ENCODE assay signal across 11 cellular contexts in genomic region chr17:39224778-39225307, GRCh38. TPM values are rescaled to one million over a fixed set of nuclear protein-coding genes. Genes with fewer than 3 reads are reported as not detected.
A peak's percentile ranks its signal among the peaks of the same experiment; 100 is the strongest.
DNase-seq lines count a peak whose midpoint lies in the region; ATAC-seq lines count a peak whose summit lies in the region.
"Had no signal": no experiment of that assay in that cellular context is flagged by ENCODE, and none has a peak within 500 bp of the region (broad histone marks: within the 10 kb centered on the region; RNA-seq: fewer than 3 reads in every experiment).

No MANE protein-coding gene starts in this region.

- H3K27ac Mint-ChIP-seq in activated naive CD8-positive, alpha-beta T cell treated with anti-CD3 and anti-CD28 coated beads for 36 hours, result no peak overlapping the region

- H3K4me3 ChIP-seq in iPS-18a (ENCODE audit: low read length), result peak overlapping the region; percentile 56
- H3K4me3 ChIP-seq in skin epidermis, result peak overlapping the region; percentile 6 to 50 (median 22)

- no peak for ATAC-seq in HG02885 (IDR thresholded peaks at IDR 0.05; ENCODE audit: poor library complexity, unreplicated experiment)

- no peaks in the 10 kb centered on the region for H3K36me3 ChIP-seq in iPS-18a (ENCODE audit: control insufficient read depth, low read depth, low read length)

- H3K9ac ChIP-seq in iPS-18a (ENCODE audit: low read length), result no peak overlapping the region

- H3K9me3 ChIP-seq in iPS-18a (ENCODE audit: control insufficient read depth, low read depth, low read length), result no peaks in the 10 kb centered on the region

- peaks cover 38% of the 10 kb centered on the region for H3K27me3 ChIP-seq in iPS-18a (ENCODE audit: control insufficient read depth, insufficient read depth, low read length)

- peak in 2 of 3 experiments; percentile 63 for DNase-seq in NCI-H1417 (lab: John Stamatoyannopoulos, UW)
- no peak for DNase-seq in NCI-H1417 treated with DMSO at 0.1 percent for 48 hours (lab: John Stamatoyannopoulos, UW)
- DNase-seq in activated naive CD8-positive, alpha-beta T cell treated with anti-CD3 and anti-CD28 coated beads for 36 hours, result no peak
- no peak for DNase-seq in activated CD8-positive, alpha-beta memory T cell treated with anti-CD3 and anti-CD28 coated beads for 24 hours
- DNase-seq in epidermal melanocyte (ENCODE audit: insufficient read length, low spot score), result no peak
- DNase-seq: 8988T had no signal

- H3K4me1 ChIP-seq in iPS-18a (ENCODE audit: control insufficient read depth, low read depth, low read length), result peaks cover 14% of the 10 kb centered on the region

- no peaks in the 10 kb centered on the region for H3K36me3 Mint-ChIP-seq in activated naive CD8-positive, alpha-beta T cell treated with anti-CD3 and anti-CD28 coated beads for 36 hours

- H3K27ac ChIP-seq in iPS-18a (ENCODE audit: low read length) (no peak overlapping the region), skin epidermis (peak overlapping the region in 10 of 21 experiments; percentile 12 to 73 (median 44))

- no peaks in the 10 kb centered on the region for H3K9me3 Mint-ChIP-seq in activated naive CD8-positive, alpha-beta T cell treated with anti-CD3 and anti-CD28 coated beads for 36 hours

- peaks cover 7% of the 10 kb centered on the region for H3K4me1 Mint-ChIP-seq in activated naive CD8-positive, alpha-beta T cell treated with anti-CD3 and anti-CD28 coated beads for 36 hours

- H3K27me3 Mint-ChIP-seq in activated naive CD8-positive, alpha-beta T cell treated with anti-CD3 and anti-CD28 coated beads for 36 hours, result peaks cover 45% of the 10 kb centered on the region

- H3K4me3 Mint-ChIP-seq in activated naive CD8-positive, alpha-beta T cell treated with anti-CD3 and anti-CD28 coated beads for 36 hours, result peak overlapping the region; percentile 72

RNA-seq across cellular contexts. Expression of gene STAC2, which starts 0.9 kb away (rescaled TPM):
- under 1 TPM; 0.14 to 0.20 TPM for total RNA-seq in activated naive CD8-positive, alpha-beta T cell treated with anti-CD3 and anti-CD28 coated beads for 36 hours
- total RNA-seq: pulmonary artery endothelial cell had no signal

RNA-seq across cellular contexts. Expression of gene RPL19, which starts 24.8 kb away (rescaled TPM):
- 1,000 to 10,000 TPM; 3,075 to 3,102 TPM for total RNA-seq in activated naive CD8-positive, alpha-beta T cell treated with anti-CD3 and anti-CD28 coated beads for 36 hours

RNA-seq across cellular contexts. Expression of gene CACNB1, which starts 27.4 kb away (rescaled TPM):
- total RNA-seq in activated naive CD8-positive, alpha-beta T cell treated with anti-CD3 and anti-CD28 coated beads for 36 hours, result 10 to 100 TPM; 12.7 to 14.4 TPM

RNA-seq across cellular contexts. Expression of gene ARL5C, which starts 58.9 kb away (rescaled TPM):
- not detected for total RNA-seq in activated naive CD8-positive, alpha-beta T cell treated with anti-CD3 and anti-CD28 coated beads for 36 hours
- total RNA-seq: M059J, pulmonary artery endothelial cell had no signal

Comparison
In these comparisons a context has a peak if more than half of its experiments do, and no peak if none do; other contexts are left out.
1. DNase-seq: peak in NCI-H1417 (2 of 3); none in NCI-H1417 treated with DMSO at 0.1 percent for 48 hours (single experiment), activated naive CD8-positive, alpha-beta T cell treated with anti-CD3 and anti-CD28 coated beads for 36 hours (single experiment), activated CD8-positive, alpha-beta memory T cell treated with anti-CD3 and anti-CD28 coated beads for 24 hours (single experiment) and epidermal melanocyte (single experiment).